19 cellular contexts compared by ENCODE assay signal in the genomic region with DNA sequence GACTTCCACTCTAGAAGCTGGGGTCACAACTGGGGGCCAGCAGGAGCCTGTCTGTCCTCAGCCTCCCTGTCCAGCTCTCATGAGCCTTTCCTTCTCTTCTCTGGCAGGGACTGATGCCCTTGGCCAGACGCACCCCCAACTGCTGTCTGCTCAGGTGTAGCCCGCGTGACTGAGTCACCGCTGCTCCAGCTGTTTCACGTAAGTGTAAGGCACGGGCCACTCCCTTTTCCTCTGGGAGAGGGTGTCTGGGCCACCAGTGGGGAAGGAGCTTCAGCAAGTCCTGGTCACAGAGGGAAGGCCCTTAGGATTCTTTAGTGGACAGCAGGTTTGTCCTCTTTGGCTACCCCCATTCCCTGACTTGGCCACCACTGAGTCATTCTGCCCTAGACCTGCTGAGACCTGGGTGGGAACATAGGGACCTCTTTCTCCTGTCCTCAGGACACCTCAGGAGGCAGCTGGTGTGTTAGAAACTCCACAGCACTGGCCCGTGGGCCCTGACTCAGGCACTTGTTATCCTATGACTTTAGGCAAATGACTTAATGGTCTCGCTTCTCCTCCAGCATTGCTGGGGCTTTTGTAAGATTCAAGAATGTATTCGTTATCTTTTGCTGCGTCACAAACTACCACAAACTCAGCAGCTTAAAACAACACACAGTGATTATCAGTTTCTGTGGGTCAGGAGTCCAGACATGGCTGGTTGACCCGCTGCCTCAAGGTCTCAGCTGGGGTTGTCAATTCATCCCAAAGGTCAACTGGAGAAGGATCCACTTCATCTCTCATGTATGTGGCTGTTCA.
DNase-seq lines count a peak whose midpoint lies in the region; ATAC-seq, FAIRE-seq and TF ChIP-seq lines count a peak whose summit lies in the region.
"Had no signal": no experiment of that assay in that cellular context is flagged by ENCODE, and none has a peak within 500 bp of the region (broad histone marks: within the 10 kb centered on the region; RNA-seq: fewer than 3 reads in every experiment).

No MANE protein-coding gene starts in this region.

- H3K79me1 ChIP-seq in trophoblast cell (ENCODE audit: low read length): no peaks in the 10 kb centered on the region

- H3K27me3 ChIP-seq in GM23248 (replicated peaks; ENCODE audit: insufficient read depth) (peaks cover 22% of the 10 kb centered on the region), RWPE2 (ENCODE audit: insufficient read depth, poor library complexity, severe bottlenecking) (peaks cover 3% of the 10 kb centered on the region), trophoblast cell (ENCODE audit: insufficient read depth, low read length) (no peaks in the 10 kb centered on the region)
- H3K27me3 ChIP-seq: ascending aorta, sigmoid colon had no signal

- H2BK120ac ChIP-seq in trophoblast cell (ENCODE audit: insufficient read depth, low read length, poor library complexity): peak overlapping the region; percentile 14

- H3K27ac ChIP-seq in GM23248: no peak overlapping the region
- H3K27ac ChIP-seq in RWPE2 (ENCODE audit: poor library complexity, severe bottlenecking): no peak overlapping the region
- no peak overlapping the region for H3K27ac ChIP-seq in trophoblast cell (ENCODE audit: low read depth, low read length)
- H3K27ac ChIP-seq: ascending aorta, left ventricle myocardium inferior, sigmoid colon had no signal

- H3F3A ChIP-seq in GM23248 (ENCODE audit: insufficient read depth): no peaks in the 10 kb centered on the region

- peaks cover 4% of the 10 kb centered on the region for H3K4me1 Mint-ChIP-seq in activated CD4-positive, alpha-beta memory T cell treated with anti-CD3 and anti-CD28 coated beads for 36 hours (ENCODE audit: low read depth)

- intact Hi-C loops in activated CD4-positive, alpha-beta memory T cell treated with anti-CD3 and anti-CD28 coated beads for 36 hours (cut with micrococcal nuclease): no loop called here

- no peak overlapping the region for H2AK5ac ChIP-seq in trophoblast cell (ENCODE audit: low read length)

- no peaks in the 10 kb centered on the region for H3K9me2 ChIP-seq in GM23248 (ENCODE audit: insufficient read depth)

- H4K8ac ChIP-seq in trophoblast cell (ENCODE audit: low read depth, low read length): no peak overlapping the region

- H3K4me1 ChIP-seq in GM23248 (ENCODE audit: insufficient read depth) (no peaks in the 10 kb centered on the region), RWPE2 (ENCODE audit: insufficient read depth, poor library complexity, severe bottlenecking) (no peaks in the 10 kb centered on the region), trophoblast cell (ENCODE audit: control insufficient read depth in 1 of 2, insufficient read depth in 2 of 2, low read length in 2 of 2) (peaks cover 4 to 10% of the 10 kb centered on the region in 2 experiments)
- H3K4me1 ChIP-seq: ascending aorta, left ventricle myocardium inferior had no signal

- H3K36me3 ChIP-seq in GM23248 (ENCODE audit: low read depth) (no peaks in the 10 kb centered on the region), RWPE2 (ENCODE audit: low read depth) (no peaks in the 10 kb centered on the region), trophoblast cell (ENCODE audit: control insufficient read depth in 1 of 2, insufficient read depth in 2 of 2, low read length in 2 of 2) (no peaks in the 10 kb centered on the region)
- H3K36me3 ChIP-seq: ascending aorta, left ventricle myocardium inferior, sigmoid colon had no signal

- H3K9ac ChIP-seq in GM23248 (no peak overlapping the region), trophoblast cell (ENCODE audit: low read length) (no peak overlapping the region)

- POLR2A ChIA-PET in activated CD4-positive, alpha-beta memory T cell treated with anti-CD3 and anti-CD28 coated beads for 36 hours (lab: Charles Lee): no interaction called here

- no peak overlapping the region for H3K4me2 ChIP-seq in GM23248 (ENCODE audit: unreplicated experiment)
- no peak overlapping the region for H3K4me2 ChIP-seq in trophoblast cell (ENCODE audit: low read length)

- H3K27ac Mint-ChIP-seq in activated CD4-positive, alpha-beta memory T cell treated with anti-CD3 and anti-CD28 coated beads for 36 hours: no peak overlapping the region
- H3K27ac Mint-ChIP-seq: activated T-cell treated with anti-CD3 and anti-CD28 coated beads, Interleukin-2, amount 50 U/mL, for 72 hours had no signal

- TF ChIP-seq POLR2A in H54 (IDR thresholded peaks at IDR 0.05; ENCODE audit: low read depth, low read length): no peak

- H4K91ac ChIP-seq in trophoblast cell (ENCODE audit: low read depth, low read length): no peak overlapping the region

- no peak overlapping the region for H3K18ac ChIP-seq in trophoblast cell (ENCODE audit: low read length)

- H3K36me3 Mint-ChIP-seq in activated CD4-positive, alpha-beta memory T cell treated with anti-CD3 and anti-CD28 coated beads for 36 hours: no peaks in the 10 kb centered on the region

- H2AFZ ChIP-seq in GM23248 (no peak overlapping the region), trophoblast cell (ENCODE audit: insufficient read depth, low read length, poor library complexity) (no peak overlapping the region)

- H3K9me3 Mint-ChIP-seq in activated CD4-positive, alpha-beta memory T cell treated with anti-CD3 and anti-CD28 coated beads for 36 hours: no peaks in the 10 kb centered on the region
- H3K9me3 Mint-ChIP-seq: activated T-cell treated with anti-CD3 and anti-CD28 coated beads, Interleukin-2, amount 50 U/mL, for 72 hours; effector memory CD8-positive, alpha-beta T cell had no signal

- H3K4ac ChIP-seq in trophoblast cell (ENCODE audit: low read depth, low read length): no peak overlapping the region

- no peaks in the 10 kb centered on the region for H3K27me3 Mint-ChIP-seq in activated CD4-positive, alpha-beta memory T cell treated with anti-CD3 and anti-CD28 coated beads for 36 hours

- no peaks in the 10 kb centered on the region for H4K20me1 ChIP-seq in GM23248 (ENCODE audit: insufficient read depth)

- H3K4me3 Mint-ChIP-seq in activated CD4-positive, alpha-beta memory T cell treated with anti-CD3 and anti-CD28 coated beads for 36 hours: no peak overlapping the region
- H3K4me3 Mint-ChIP-seq: activated T-cell treated with anti-CD3 and anti-CD28 coated beads, Interleukin-2, amount 50 U/mL, for 72 hours; effector memory CD8-positive, alpha-beta T cell had no signal

- CTCF ChIA-PET in activated CD4-positive, alpha-beta memory T cell treated with anti-CD3 and anti-CD28 coated beads for 36 hours (lab: Charles Lee): interaction anchor here (2.4 to 15.5 kb wide), 2 partner anchors 70 to 103 kb away, joined by 9 to 774 read pairs; no protein-coding TSS in a partner anchor

- FAIRE-seq in H54 (lab: Jason Lieb, UNC) (no peak), frontal cortex (lab: Jason Lieb, UNC) (no peak)

- peak; percentile 70 for DNase-seq in GM23248
- DNase-seq in RWPE2 (ENCODE audit: low spot score): no peak
- DNase-seq in fibroblast of peridontal ligament (ENCODE audit: extremely low read depth): peak; percentile 65
- peak; percentile 99 to 100 for DNase-seq in trophoblast cell
- no peak for DNase-seq in activated CD4-positive, alpha-beta memory T cell treated with anti-CD3 and anti-CD28 coated beads for 36 hours
- no peak for DNase-seq in NCI-H1092 treated with DMSO at 0.1 percent for 48 hours (lab: John Stamatoyannopoulos, UW)
- no peak for DNase-seq in H54 (ENCODE audit: insufficient read length, low spot score)
- no peak for DNase-seq in frontal cortex (ENCODE audit: low spot score in 2 of 2)
- DNase-seq: activated CD4-positive, alpha-beta T cell treated with anti-CD3 and anti-CD28 coated beads for 4 hours; activated T-cell treated with anti-CD3 and anti-CD28 coated beads, Interleukin-2, amount 50 U/mL, for 72 hours; effector memory CD8-positive, alpha-beta T cell; head of caudate nucleus; left ventricle myocardium inferior; NCI-H1048; NCI-H345; sigmoid colon; T-helper 1 cell had no signal

- WGBS in GM23248 (ENCODE audit: low coverage in 1 of 2, low lambda C conversion rate in 2 of 2, missing lambda C conversion rate in 2 of 2), 2 experiments: 70 to 71% methylated on average over 11 of the region's 11 CpGs
- no CpG with 5 or more reads among the region's 11 CpGs for WGBS in trophoblast cell (ENCODE audit: extremely low coverage, insufficient coverage, insufficient read length)

- H3K23ac ChIP-seq in trophoblast cell (ENCODE audit: low read length): no peak overlapping the region

- H2BK12ac ChIP-seq in trophoblast cell (ENCODE audit: low read length): no peak overlapping the region

- H2BK5ac ChIP-seq in trophoblast cell (ENCODE audit: low read depth, low read length, poor library complexity): no peak overlapping the region

- H3K4me3 ChIP-seq in GM23248 (no peak overlapping the region), RWPE2 (ENCODE audit: severe bottlenecking) (no peak overlapping the region), trophoblast cell (ENCODE audit: low read depth, low read length) (no peak overlapping the region)
- H3K4me3 ChIP-seq: ascending aorta, left ventricle myocardium inferior, sigmoid colon had no signal

- peak overlapping the region; percentile 6 for H3K14ac ChIP-seq in trophoblast cell (ENCODE audit: low read length)

- peak; percentile 15; the same call in 1 of the 3 replicates for ATAC-seq in RWPE2 (ENCODE audit: low read depth)
- ATAC-seq: activated T-cell treated with anti-CD3 and anti-CD28 coated beads, Interleukin-2, amount 50 U/mL, for 72 hours; effector memory CD8-positive, alpha-beta T cell; Panc1 had no signal

- H3K9me3 ChIP-seq in GM23248 (ENCODE audit: low read depth) (no peaks in the 10 kb centered on the region), RWPE2 (ENCODE audit: severe bottlenecking) (no peaks in the 10 kb centered on the region), trophoblast cell (ENCODE audit: insufficient read depth, low read depth, low read length) (no peaks in the 10 kb centered on the region)
- H3K9me3 ChIP-seq: ascending aorta, left ventricle myocardium inferior, sigmoid colon had no signal

- no peak overlapping the region for H4K12ac ChIP-seq in trophoblast cell (ENCODE audit: low read depth, low read length)

- in situ Hi-C loops in GM23248 (cut with MboI): loop anchor here (5.0 kb wide), 1 partner anchor 101 kb away; no protein-coding TSS in a partner anchor

- no peaks in the 10 kb centered on the region for H3K79me2 ChIP-seq in GM23248 (ENCODE audit: insufficient read depth)
- H3K79me2 ChIP-seq in trophoblast cell (ENCODE audit: control insufficient read depth, insufficient read depth, low read length, poor library complexity): no peaks in the 10 kb centered on the region

- TF ChIP-seq CTCF in RWPE2 (IDR thresholded peaks at IDR 0.05; ENCODE audit: poor library complexity, severe bottlenecking): no peak

Comparison
In these comparisons a context has a peak if more than half of its experiments do, and no peak if none do; other contexts are left out.
1. DNase-seq: peak in GM23248 (single experiment), fibroblast of peridontal ligament (single experiment) and trophoblast cell (2 of 2); none in RWPE2 (single experiment), activated CD4-positive, alpha-beta memory T cell treated with anti-CD3 and anti-CD28 coated beads for 36 hours (single experiment), NCI-H1092 treated with DMSO at 0.1 percent for 48 hours (single experiment), H54 (single experiment) and frontal cortex (0 of 2).